14 cellular contexts compared by ENCODE assay signal in the genomic region with DNA sequence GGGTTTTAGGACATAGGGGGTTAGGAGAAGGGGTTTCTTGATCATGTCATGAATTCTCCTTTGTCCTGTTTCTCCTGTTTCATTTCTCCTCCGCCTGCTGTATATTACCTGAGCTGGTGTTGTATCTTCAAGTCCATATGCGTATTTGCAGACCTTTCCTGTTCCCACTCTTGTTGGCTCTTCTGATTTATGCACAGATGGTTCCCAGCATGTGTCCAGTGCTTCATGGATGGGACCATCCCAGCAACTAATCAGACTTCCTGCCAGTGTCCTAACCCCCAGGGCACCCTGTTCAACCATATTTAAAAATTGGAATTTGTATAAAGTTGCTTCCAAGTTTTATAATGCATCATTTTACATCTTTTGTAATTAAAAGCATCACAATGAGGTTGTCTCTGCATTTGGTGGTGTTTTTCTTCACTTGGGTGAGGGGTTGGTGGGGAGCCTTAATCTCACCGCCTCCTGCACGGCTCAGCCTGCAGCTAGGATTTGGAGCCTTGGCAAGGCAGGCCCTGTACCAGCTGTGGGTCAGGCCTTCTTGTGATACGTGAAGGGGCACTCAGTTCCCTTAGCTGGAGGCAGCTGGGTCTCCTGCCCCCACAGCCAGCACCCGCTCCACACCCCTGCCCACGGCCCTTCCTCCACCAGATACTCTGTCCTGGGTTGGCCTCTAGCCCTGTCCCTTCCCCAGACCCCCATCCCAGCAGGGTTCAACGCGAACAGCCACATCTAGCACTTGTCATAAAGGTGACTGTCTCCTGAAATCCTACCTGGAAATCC.
DNase-seq lines count a peak whose midpoint lies in the region; ATAC-seq and TF ChIP-seq lines count a peak whose summit lies in the region.
"Had no signal": no experiment of that assay in that cellular context is flagged by ENCODE, and none has a peak within 500 bp of the region (broad histone marks: within the 10 kb centered on the region; RNA-seq: fewer than 3 reads in every experiment).

No MANE protein-coding gene starts in this region.

- H3K4me3 Mint-ChIP-seq in CD4-positive, alpha-beta T cell = no peak overlapping the region
- H3K4me3 Mint-ChIP-seq in activated naive CD8-positive, alpha-beta T cell treated with anti-CD3 and anti-CD28 coated beads for 36 hours = no peak overlapping the region
- H3K4me3 Mint-ChIP-seq in naive thymus-derived CD8-positive, alpha-beta T cell = no peak overlapping the region

- POLR2A ChIA-PET in A673 (lab: Charles Lee; ENCODE audit: low non-redundant PET) = no interaction called here
- POLR2A ChIA-PET in CD4-positive, alpha-beta T cell (lab: Charles Lee) = no interaction called here
- POLR2A ChIA-PET in naive thymus-derived CD8-positive, alpha-beta T cell (lab: Charles Lee) = no interaction called here

- H3K9ac ChIP-seq in colonic mucosa (ENCODE audit: low read depth in 2 of 2, low read length in 2 of 2) = no peak overlapping the region

- H3K27me3 ChIP-seq in A673 (replicated peaks; ENCODE audit: insufficient read depth, low read depth, low read length, poor library complexity) = no peaks in the 10 kb centered on the region
- H3K27me3 ChIP-seq in CD4-positive, alpha-beta T cell (ENCODE audit: control insufficient read depth, insufficient read depth, low read length) = no peaks in the 10 kb centered on the region
- H3K27me3 ChIP-seq in colonic mucosa = no peaks in the 10 kb centered on the region
- H3K27me3 ChIP-seq: BLaER1 treated with 17β-estradiol and CSF1 and Interleukin-3, amounts not matched to agents 10 nM and 100 nM; right atrium auricular region; SJCRH30; suprapubic skin had no signal

- DNase-seq in A673 (ENCODE audit: low spot score) = no peak
- no peak for DNase-seq in CD4-positive, alpha-beta T cell
- DNase-seq in activated naive CD8-positive, alpha-beta T cell treated with anti-CD3 and anti-CD28 coated beads for 36 hours = no peak
- no peak for DNase-seq in naive thymus-derived CD8-positive, alpha-beta T cell
- no peak for DNase-seq in colonic mucosa
- no peak for DNase-seq in NCI-H187 (lab: John Stamatoyannopoulos, UW)
- DNase-seq: Karpas-422, NCI-H1436, NCI-H345, SJCRH30 had no signal

- H3K36me3 ChIP-seq in A673 (ENCODE audit: insufficient read depth, low read length, poor library complexity, severe bottlenecking) (peaks cover 14% of the 10 kb centered on the region), colonic mucosa (peaks cover 4% of the 10 kb centered on the region)

- H3K36me3 Mint-ChIP-seq in CD4-positive, alpha-beta T cell (ENCODE audit: low read depth) = peaks cover 46% of the 10 kb centered on the region
- H3K36me3 Mint-ChIP-seq in activated naive CD8-positive, alpha-beta T cell treated with anti-CD3 and anti-CD28 coated beads for 36 hours = peaks cover 17% of the 10 kb centered on the region
- H3K36me3 Mint-ChIP-seq in naive thymus-derived CD8-positive, alpha-beta T cell = peaks cover 0 to 42% (median 21%) of the 10 kb centered on the region in 3 donors

- H3K27ac ChIP-seq in A673 (ENCODE audit: low read depth, low read length, poor library complexity, severe bottlenecking) = peak overlapping the region; percentile 42
- H3K27ac ChIP-seq in CD4-positive, alpha-beta T cell (ENCODE audit: low read depth, low read length) = no peak overlapping the region
- H3K27ac ChIP-seq in colonic mucosa = no peak overlapping the region
- H3K27ac ChIP-seq: right atrium auricular region, SJCRH30, suprapubic skin had no signal

- H3K4me3 ChIP-seq in A673 (ENCODE audit: low read depth, low read length, poor library complexity, severe bottlenecking) (no peak overlapping the region), colonic mucosa (no peak overlapping the region)
- H3K4me3 ChIP-seq: BLaER1 treated with 17β-estradiol and CSF1 and Interleukin-3, amounts not matched to agents 10 nM and 100 nM; right atrium auricular region; SJCRH30; suprapubic skin had no signal

- H3K9me3 ChIP-seq in A673 (ENCODE audit: low read depth, low read length, poor library complexity, severe bottlenecking) (no peaks in the 10 kb centered on the region), colonic mucosa (no peaks in the 10 kb centered on the region)
- H3K9me3 ChIP-seq in CD4-positive, alpha-beta T cell (ENCODE audit: control insufficient read depth, low read length) = no peaks in the 10 kb centered on the region
- H3K9me3 ChIP-seq: BLaER1 treated with 17β-estradiol and CSF1 and Interleukin-3, amounts not matched to agents 10 nM and 100 nM; right atrium auricular region; SJCRH30; suprapubic skin had no signal

- intact Hi-C loops in A673 (cut with micrococcal nuclease; ENCODE audit: unreplicated experiment) (loop anchor here (5.0 kb wide), 1 partner anchor 287 kb away; a partner anchor contains a TSS), colonic mucosa (cut with DNase I) (no loop called here)
- intact Hi-C loops in CD4-positive, alpha-beta T cell (cut with DNase I, micrococcal nuclease) = loop anchor here in 1 of 2 experiments (10.0 kb wide), 1 partner anchor 320 kb away; no protein-coding TSS in a partner anchor

- no peak for ATAC-seq in CD4-positive, alpha-beta T cell (ENCODE audit: poor library complexity)
- ATAC-seq in naive thymus-derived CD8-positive, alpha-beta T cell = no peak
- ATAC-seq in HG03378 (IDR thresholded peaks at IDR 0.05; ENCODE audit: unreplicated experiment) = no peak

- peak overlapping the region; percentile 47 for H3K27ac Mint-ChIP-seq in CD4-positive, alpha-beta T cell
- peak overlapping the region; percentile 44 for H3K27ac Mint-ChIP-seq in activated naive CD8-positive, alpha-beta T cell treated with anti-CD3 and anti-CD28 coated beads for 36 hours
- peak overlapping the region; percentile 27 to 95 (median 70) for H3K27ac Mint-ChIP-seq in naive thymus-derived CD8-positive, alpha-beta T cell

- CTCF ChIA-PET in A673 (lab: Charles Lee) = no interaction called here
- CTCF ChIA-PET in CD4-positive, alpha-beta T cell (lab: Charles Lee) = no interaction called here

- H3K4me1 ChIP-seq in A673 (ENCODE audit: insufficient read depth, low read length, poor library complexity, severe bottlenecking) (peaks cover 29% of the 10 kb centered on the region), colonic mucosa (peaks cover 6% of the 10 kb centered on the region)
- H3K4me1 ChIP-seq: SJCRH30 had no signal

- H3K27me3 Mint-ChIP-seq in CD4-positive, alpha-beta T cell = no peaks in the 10 kb centered on the region
- no peaks in the 10 kb centered on the region for H3K27me3 Mint-ChIP-seq in activated naive CD8-positive, alpha-beta T cell treated with anti-CD3 and anti-CD28 coated beads for 36 hours
- no peaks in the 10 kb centered on the region for H3K27me3 Mint-ChIP-seq in naive thymus-derived CD8-positive, alpha-beta T cell

- no peaks in the 10 kb centered on the region for H3K9me3 Mint-ChIP-seq in CD4-positive, alpha-beta T cell
- H3K9me3 Mint-ChIP-seq in activated naive CD8-positive, alpha-beta T cell treated with anti-CD3 and anti-CD28 coated beads for 36 hours = no peaks in the 10 kb centered on the region
- H3K9me3 Mint-ChIP-seq in naive thymus-derived CD8-positive, alpha-beta T cell = no peaks in the 10 kb centered on the region

- no peak for TF ChIP-seq CTCF in A673 (conservative IDR thresholded peaks at IDR 0.05; ENCODE audit: low read depth, low read length)
- TF ChIP-seq CTCF in CD4-positive, alpha-beta T cell (IDR thresholded peaks at IDR 0.05) = no peak
- no peak for TF ChIP-seq CTCF in colonic mucosa (IDR thresholded peaks at IDR 0.05)

- H3K4me1 Mint-ChIP-seq in CD4-positive, alpha-beta T cell (ENCODE audit: low read depth) = peaks cover 24% of the 10 kb centered on the region
- H3K4me1 Mint-ChIP-seq in activated naive CD8-positive, alpha-beta T cell treated with anti-CD3 and anti-CD28 coated beads for 36 hours = peaks cover 23% of the 10 kb centered on the region
- H3K4me1 Mint-ChIP-seq in naive thymus-derived CD8-positive, alpha-beta T cell = peaks cover 17 to 34% (median 21%) of the 10 kb centered on the region in 4 donors

- no TSS peak for BruUV-seq in A673 (replicated peaks; lab: Mats Ljungman, UMichigan)
